Comparison of ENCODE assay signal across 22 cellular contexts in genomic region chr6:74362391-74362790, GRCh38.
DNase-seq lines count a peak whose midpoint lies in the region; ATAC-seq, FAIRE-seq and TF ChIP-seq lines count a peak whose summit lies in the region.
"Had no signal": no experiment of that assay in that cellular context is flagged by ENCODE, and none has a peak within 500 bp of the region (broad histone marks: within the 10 kb centered on the region; RNA-seq: fewer than 3 reads in every experiment).

No MANE protein-coding gene starts in this region.

- no peaks in the 10 kb centered on the region for H3K9me3 ChIP-seq in kidney (ENCODE audit: control insufficient read depth in 1 of 2, low read length in 2 of 2)
- H3K9me3 ChIP-seq: A549; BLaER1 treated with 17β-estradiol and CSF1 and Interleukin-3, amounts not matched to agents 10 nM and 100 nM; Caco-2 had no signal

- intact Hi-C loops in kidney (cut with DNase I) = no loop called here

- no peaks in the 10 kb centered on the region for H3K27me3 ChIP-seq in foreskin keratinocyte
- H3K27me3 ChIP-seq: BLaER1 treated with 17β-estradiol and CSF1 and Interleukin-3, amounts not matched to agents 10 nM and 100 nM had no signal

- no peak overlapping the region for H3K9ac ChIP-seq in kidney (ENCODE audit: low read length in 2 of 2)
- H3K9ac ChIP-seq: BLaER1 treated with 17β-estradiol and CSF1 and Interleukin-3, amounts not matched to agents 10 nM and 100 nM had no signal

- H3K27ac ChIP-seq in foreskin keratinocyte = no peak overlapping the region
- no peak overlapping the region for H3K27ac ChIP-seq in kidney (ENCODE audit: low read depth in 2 of 2, low read length in 2 of 2)
- H3K27ac ChIP-seq: A549; BLaER1 treated with 17β-estradiol and CSF1 and Interleukin-3, amounts not matched to agents 10 nM and 100 nM; C4-2B had no signal

- TF ChIP-seq CTCF in epithelial cell of esophagus (IDR thresholded peaks at IDR 0.05; ENCODE audit: insufficient read depth, low read depth, low read length, missing control alignments) (no peak), foreskin keratinocyte (conservative IDR thresholded peaks at IDR 0.05) (no peak), kidney (IDR thresholded peaks at IDR 0.05; ENCODE audit: borderline replicate concordance, extremely low read depth, insufficient read depth) (no peak)

- H3K4me1 ChIP-seq in foreskin keratinocyte (peaks cover 18% of the 10 kb centered on the region), kidney (ENCODE audit: control insufficient read depth in 1 of 2, insufficient read depth in 1 of 2, low read depth in 1 of 2, low read length in 2 of 2) (no peaks in the 10 kb centered on the region)
- H3K4me1 ChIP-seq: A549; BLaER1 treated with 17β-estradiol and CSF1 and Interleukin-3, amounts not matched to agents 10 nM and 100 nM; Caco-2 had no signal

- FAIRE-seq in kidney (lab: Jason Lieb, UNC) = peak; percentile 21
- FAIRE-seq: A549, D721Med, G401.6, GM12891, GM19239 had no signal

- no peak overlapping the region for H3K4me3 ChIP-seq in epithelial cell of esophagus (ENCODE audit: low read length)
- no peak overlapping the region for H3K4me3 ChIP-seq in kidney (ENCODE audit: low read length in 2 of 2)
- H3K4me3 ChIP-seq: A549; BLaER1 treated with 17β-estradiol and CSF1 and Interleukin-3, amounts not matched to agents 10 nM and 100 nM had no signal

- DNase-seq in amniotic epithelial cell (ENCODE audit: low read depth) = peak; percentile 27
- peak; percentile 43 for DNase-seq in epithelial cell of esophagus (ENCODE audit: low read depth)
- DNase-seq in foreskin keratinocyte = no peak
- no peak for DNase-seq in kidney
- DNase-seq in islet precursor cell = no peak
- DNase-seq in SW 1271 (lab: John Stamatoyannopoulos, UW) = no peak
- no peak for DNase-seq in stimulated activated naive CD8-positive, alpha-beta T cell treated with anti-CD3 and anti-CD28 coated beads, Interleukin-15, Interleukin-2, amounts not matched to agents 100 U/mL and 50 U/mL, for 24 hours
- DNase-seq: AML-193; Caco-2; Calu3; CD4-positive, alpha-beta T cell; CD8-positive, alpha-beta T cell; DMS79 treated with DMSO at 0.1 percent for 48 hours; GF-D8 had no signal

- no peaks in the 10 kb centered on the region for H3K36me3 ChIP-seq in kidney (ENCODE audit: control insufficient read depth in 1 of 2, insufficient read depth in 2 of 2, low read length in 2 of 2)
- H3K36me3 ChIP-seq: BLaER1 treated with 17β-estradiol and CSF1 and Interleukin-3, amounts not matched to agents 10 nM and 100 nM had no signal

- ATAC-seq in foreskin keratinocyte (peak; percentile 44), HG03457 (IDR thresholded peaks at IDR 0.05; ENCODE audit: unreplicated experiment) (no peak)
- ATAC-seq in stimulated activated naive CD8-positive, alpha-beta T cell treated with anti-CD3 and anti-CD28 coated beads, Interleukin-15, Interleukin-2, amounts not matched to agents 100 U/mL and 50 U/mL, for 24 hours = no peak
- ATAC-seq: A549; CD8-positive, alpha-beta T cell had no signal

Comparison
In these comparisons a context has a peak if more than half of its experiments do, and no peak if none do; other contexts are left out.
1. DNase-seq: peak in amniotic epithelial cell (single experiment) and epithelial cell of esophagus (single experiment); none in foreskin keratinocyte (0 of 2), kidney (single experiment), islet precursor cell (single experiment), SW 1271 (0 of 2) and stimulated activated naive CD8-positive, alpha-beta T cell treated with anti-CD3 and anti-CD28 coated beads, Interleukin-15, Interleukin-2, amounts not matched to agents 100 U/mL and 50 U/mL, for 24 hours (single experiment).